Comparison of ENCODE assay signal across 9 cellular contexts in the genomic region with DNA sequence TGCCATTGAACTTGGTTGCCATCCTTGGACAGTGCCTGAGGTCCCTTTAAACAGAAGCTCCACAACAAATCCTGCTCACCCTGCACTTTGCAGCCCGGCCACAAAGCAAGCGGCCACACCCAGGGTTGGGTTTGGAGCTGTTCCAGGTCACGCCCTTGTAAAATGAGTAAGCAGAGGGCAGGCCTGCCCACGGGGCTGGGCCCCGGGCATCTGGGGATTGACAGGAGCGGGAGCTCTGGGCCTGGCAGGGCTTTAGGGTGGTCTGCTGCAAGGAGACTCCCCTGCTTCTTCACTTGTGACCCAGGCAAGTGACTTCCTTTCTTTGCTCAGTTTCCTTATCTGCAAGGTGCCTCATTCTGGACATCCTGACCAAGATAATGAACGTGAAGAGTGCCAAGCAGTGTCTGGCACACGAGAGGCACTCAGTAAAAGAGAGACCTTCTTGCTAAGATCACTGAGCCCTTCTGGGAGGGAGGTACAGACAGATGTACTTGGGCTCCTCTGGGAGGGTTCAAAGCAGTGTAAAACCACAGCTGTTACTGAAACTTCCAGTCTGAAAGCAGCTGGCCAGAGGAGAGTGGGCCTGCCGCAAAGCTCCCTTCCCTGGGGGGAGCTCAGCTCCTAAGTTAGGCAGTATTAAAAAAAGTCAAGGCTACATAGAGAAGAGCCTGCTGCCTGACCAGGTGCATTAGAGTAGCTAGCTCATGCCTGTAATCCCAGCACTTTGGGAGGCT. TPM values are rescaled to one million over a fixed set of nuclear protein-coding genes. Genes with fewer than 3 reads are reported as not detected.
DNase-seq lines count a peak whose midpoint lies in the region; ATAC-seq, FAIRE-seq and TF ChIP-seq lines count a peak whose summit lies in the region.
"Had no signal": no experiment of that assay in that cellular context is flagged by ENCODE, and none has a peak within 500 bp of the region (broad histone marks: within the 10 kb centered on the region; RNA-seq: fewer than 3 reads in every experiment).

No MANE protein-coding gene starts in this region.

- dilution Hi-C loops in keratinocyte (cut with MboI; ENCODE audit: extremely low pct_ligation_motif_present, low sequenced_read_pairs) = no loop called here

- no peaks in the 10 kb centered on the region for H4K20me1 ChIP-seq in keratinocyte (ENCODE audit: control insufficient read depth, extremely low read depth, insufficient read depth, low read length)

- H2AFZ ChIP-seq in keratinocyte (ENCODE audit: control insufficient read depth, low read length) = peak overlapping the region; percentile 51

- peaks cover 2% of the 10 kb centered on the region for H3K9me1 ChIP-seq in keratinocyte (ENCODE audit: control insufficient read depth, extremely low read depth, insufficient read depth, low read length)

- DNase-seq in DMS153 treated with DMSO at 0.1 percent for 48 hours (lab: John Stamatoyannopoulos, UW; ENCODE audit: unreplicated experiment) (peak; percentile 88), NB4 (ENCODE audit: low read depth) (peak; percentile 86), T follicular helper cell (ENCODE audit: low read depth) (peak; percentile 58), keratinocyte (ENCODE audit: low read depth, low spot score) (no peak), SK-N-DZ (ENCODE audit: low spot score) (no peak)
- DNase-seq in activated naive CD8-positive, alpha-beta T cell treated with anti-CD3 and anti-CD28 coated beads, Interleukin-2, amount 50 U/mL, for 16 hours (ENCODE audit: low read depth, low spot score) = peak; percentile 51
- DNase-seq in stimulated activated CD4-positive, alpha-beta T cell treated with anti-CD3 and anti-CD28 coated beads, TNF-alpha, amount 100 ng/mL, for 24 hours (ENCODE audit: low read depth in 3 of 3) = peak; percentile 41 to 82 (median 60)

- ATAC-seq in GM21619 (IDR thresholded peaks at IDR 0.05; ENCODE audit: unreplicated experiment) = peak; percentile 42

- FAIRE-seq in keratinocyte (lab: Jason Lieb, UNC) = no peak
- FAIRE-seq: colon had no signal

- no peaks in the 10 kb centered on the region for H3K36me3 ChIP-seq in keratinocyte (ENCODE audit: control insufficient read depth in 2 of 2, extremely low read depth in 1 of 2, insufficient read depth in 2 of 2, low read length in 2 of 2)

- TF ChIP-seq POLR2A in NB4 (IDR thresholded peaks at IDR 0.05; ENCODE audit: extremely low read depth, insufficient read length) = no peak

- H3K79me2 ChIP-seq in keratinocyte (ENCODE audit: control insufficient read depth, insufficient read depth, low read length) = no peaks in the 10 kb centered on the region

- no peaks in the 10 kb centered on the region for H3K9me3 ChIP-seq in keratinocyte (ENCODE audit: control insufficient read depth, low read depth, low read length)

- H3K4me3 ChIP-seq in NB4 (ENCODE audit: low read depth, low read length) (peak overlapping the region; percentile 64), keratinocyte (ENCODE audit: control insufficient read depth in 2 of 3, extremely low read depth in 1 of 3, insufficient read depth in 2 of 3, low read depth in 1 of 3, low read length in 3 of 3) (no peak overlapping the region)

- no peak overlapping the region for H3K9ac ChIP-seq in keratinocyte (ENCODE audit: control insufficient read depth, extremely low read depth, insufficient read depth, low read length)

- peak overlapping the region; percentile 78 for H3K4me2 ChIP-seq in keratinocyte (ENCODE audit: control insufficient read depth, extremely low read depth, insufficient read depth, low read depth, low read length)

- TF ChIP-seq CTCF in NB4 (IDR thresholded peaks at IDR 0.05; ENCODE audit: low read depth, low read length) (no peak), keratinocyte (optimal IDR thresholded peaks at IDR 0.05 in 1 of 3, IDR thresholded peaks at IDR 0.05 in 1 of 3, conservative IDR thresholded peaks at IDR 0.05 in 1 of 3; ENCODE audit: extremely low read depth in 1 of 3, insufficient read depth in 2 of 3, low read length in 3 of 3) (no peak)

- H3K27ac ChIP-seq in keratinocyte (ENCODE audit: control insufficient read depth, insufficient read depth, low read length) = no peak overlapping the region

- peaks cover 30% of the 10 kb centered on the region for H3K4me1 ChIP-seq in keratinocyte (ENCODE audit: control insufficient read depth, extremely low read depth, insufficient read depth, low read length)

- H3K27me3 ChIP-seq in keratinocyte (ENCODE audit: control insufficient read depth, extremely low read depth, insufficient read depth, low read length) = peaks cover 15% of the 10 kb centered on the region

RNA-seq across cellular contexts. Expression of gene E2F2, which starts 2.6 kb away (rescaled TPM):
- 0.05 to 0.12 TPM (median 0.06 TPM) in 3 replicates for polyA plus RNA-seq in keratinocyte
- 0.10 TPM for polyA plus RNA-seq in keratinocyte (2011; ENCODE audit: low read depth)
- 0.03 and 0.06 TPM in 2 replicates for polyA plus RNA-seq in keratinocyte (2011; cell fraction: cytosol; rRNA removed)
- polyA plus RNA-seq in keratinocyte (2011; cell fraction: nucleus; rRNA removed) = 0.13 TPM in 2 replicates
- polyA plus RNA-seq in keratinocyte (2012; ENCODE audit: low replicate concordance) = 0.20 and 0.23 TPM in 2 replicates
- 0.10 to 1.4 TPM (median 0.20 TPM) in 3 replicates for polyA minus RNA-seq in keratinocyte
- polyA minus RNA-seq in keratinocyte (2011; cell fraction: cytosol; rRNA and poly(A)+ RNA removed) = 0.77 TPM
- polyA minus RNA-seq in keratinocyte (2011; cell fraction: nucleus; rRNA and poly(A)+ RNA removed) = 0.11 and 0.16 TPM in 2 replicates
- polyA plus RNA-seq in SK-N-DZ (2014; cell fraction: cytosol; rRNA removed) = 26.6 and 31.0 TPM in 2 replicates
- 19.0 and 22.7 TPM in 2 replicates for polyA plus RNA-seq in SK-N-DZ (2014; cell fraction: nucleus; rRNA removed)

RNA-seq across cellular contexts. Expression of gene ID3, which starts 30.9 kb away (rescaled TPM):
- polyA plus RNA-seq in keratinocyte = 12.7 to 62.4 TPM (median 38.0 TPM) in 3 replicates
- polyA plus RNA-seq in keratinocyte (2011; ENCODE audit: low read depth) = 81.8 TPM
- polyA plus RNA-seq in keratinocyte (2011; cell fraction: cytosol; rRNA removed) = 40.0 and 63.5 TPM in 2 replicates
- polyA plus RNA-seq in keratinocyte (2011; cell fraction: nucleus; rRNA removed) = 90.9 and 100.0 TPM in 2 replicates
- polyA plus RNA-seq in keratinocyte (2012; ENCODE audit: low replicate concordance) = 15.2 and 117 TPM in 2 replicates
- 16.4 to 32.4 TPM (median 23.3 TPM) in 3 replicates for polyA minus RNA-seq in keratinocyte
- polyA minus RNA-seq in keratinocyte (2011; cell fraction: cytosol; rRNA and poly(A)+ RNA removed) = 81.9 TPM
- 41.0 and 43.1 TPM in 2 replicates for polyA minus RNA-seq in keratinocyte (2011; cell fraction: nucleus; rRNA and poly(A)+ RNA removed)
- polyA plus RNA-seq in SK-N-DZ (2014; cell fraction: cytosol; rRNA removed) = 79.5 and 102 TPM in 2 replicates
- polyA plus RNA-seq in SK-N-DZ (2014; cell fraction: nucleus; rRNA removed) = 83.1 and 85.5 TPM in 2 replicates

RNA-seq across cellular contexts. Expression of gene ASAP3, which starts 44.4 kb away (rescaled TPM):
- 6.4 to 22.6 TPM (median 11.4 TPM) in 3 replicates for polyA plus RNA-seq in keratinocyte
- 8.4 TPM for polyA plus RNA-seq in keratinocyte (2011; ENCODE audit: low read depth)
- polyA plus RNA-seq in keratinocyte (2011; cell fraction: cytosol; rRNA removed) = 10.0 and 12.4 TPM in 2 replicates
- polyA plus RNA-seq in keratinocyte (2011; cell fraction: nucleus; rRNA removed) = 33.9 and 45.9 TPM in 2 replicates
- polyA plus RNA-seq in keratinocyte (2012; ENCODE audit: low replicate concordance) = 5.5 and 12.4 TPM in 2 replicates
- polyA minus RNA-seq in keratinocyte = 13.2 to 30.3 TPM (median 17.2 TPM) in 3 replicates
- polyA minus RNA-seq in keratinocyte (2011; cell fraction: cytosol; rRNA and poly(A)+ RNA removed) = 21.9 TPM
- 17.9 and 20.0 TPM in 2 replicates for polyA minus RNA-seq in keratinocyte (2011; cell fraction: nucleus; rRNA and poly(A)+ RNA removed)
- polyA plus RNA-seq in SK-N-DZ (2014; cell fraction: cytosol; rRNA removed) = 23.6 and 31.0 TPM in 2 replicates
- polyA plus RNA-seq in SK-N-DZ (2014; cell fraction: nucleus; rRNA removed) = 63.4 and 72.7 TPM in 2 replicates

Comparison
In these comparisons a context has a peak if more than half of its experiments do, and no peak if none do; other contexts are left out.
1. DNase-seq: peak in DMS153 treated with DMSO at 0.1 percent for 48 hours (single experiment), NB4 (single experiment), T follicular helper cell (single experiment), activated naive CD8-positive, alpha-beta T cell treated with anti-CD3 and anti-CD28 coated beads, Interleukin-2, amount 50 U/mL, for 16 hours (single experiment) and stimulated activated CD4-positive, alpha-beta T cell treated with anti-CD3 and anti-CD28 coated beads, TNF-alpha, amount 100 ng/mL, for 24 hours (3 of 3); none in keratinocyte (single experiment) and SK-N-DZ (single experiment).